17 cellular contexts compared by ENCODE assay signal in the genomic region with DNA sequence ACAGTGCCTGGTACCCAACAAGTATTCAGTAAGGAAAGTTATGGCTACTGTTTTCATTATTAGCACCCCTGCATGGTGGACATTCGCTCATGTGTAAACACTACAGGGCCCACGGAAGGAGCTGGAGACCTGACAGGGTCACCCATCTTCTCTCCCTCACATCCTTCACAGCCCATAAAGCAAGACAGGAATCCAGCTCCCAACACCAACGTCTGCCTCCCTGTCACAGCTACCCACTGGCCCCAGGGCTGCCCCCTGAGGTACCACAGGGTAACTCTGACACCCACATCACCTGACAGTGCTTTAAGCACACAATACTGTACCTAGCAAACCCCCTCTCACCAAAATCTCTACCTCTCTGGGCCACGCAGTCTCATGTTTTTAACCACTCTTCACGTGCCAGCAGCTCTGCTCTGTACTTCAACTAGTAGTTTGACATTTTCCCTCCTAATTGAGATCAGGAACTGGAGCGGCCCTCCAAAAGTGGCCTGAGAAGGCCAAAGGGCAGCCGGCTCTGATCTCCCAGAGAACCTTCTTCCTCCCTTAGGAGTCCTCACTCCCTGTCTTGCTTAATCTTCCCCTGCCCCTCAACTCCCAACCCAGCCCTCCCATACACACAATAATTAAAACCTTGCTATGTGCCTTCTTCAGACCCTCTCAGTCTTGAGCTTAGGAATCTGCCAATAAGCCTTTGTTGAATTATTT.
A peak's percentile ranks its signal among the peaks of the same experiment; 100 is the strongest.
DNase-seq lines count a peak whose midpoint lies in the region; ATAC-seq and TF ChIP-seq lines count a peak whose summit lies in the region.
"Had no signal": no experiment of that assay in that cellular context is flagged by ENCODE, and none has a peak within 500 bp of the region (broad histone marks: within the 10 kb centered on the region; RNA-seq: fewer than 3 reads in every experiment).

No MANE protein-coding gene starts in this region.

- no peak overlapping the region for H3K4me3 ChIP-seq in suprapubic skin
- H3K4me3 ChIP-seq: left lung had no signal

- intact Hi-C loops in cardiac septum (cut with DNase I), result no loop called here
- intact Hi-C loops in Right ventricle myocardium superior (cut with DNase I), result no loop called here
- intact Hi-C loops in activated T-helper 2 cell treated with anti-CD3 and anti-CD28 coated beads, Interferon-gamma antibody, Interleukin-2, Interleukin-4, amounts not matched to agents 10 μg/mL and 5 μg/mL and 100 μg/mL, durations not matched to agents 14 hours and 24 hours and 36 hours (cut with micrococcal nuclease), result no loop called here

- no peak for TF ChIP-seq CTCF in suprapubic skin (IDR thresholded peaks at IDR 0.05)

- WGBS in suprapubic skin, result 86% methylated on average over 7 of the region's 7 CpGs

- no peaks in the 10 kb centered on the region for H3K27me3 ChIP-seq in suprapubic skin
- H3K27me3 ChIP-seq: left lung had no signal

- H3K4me3 Mint-ChIP-seq in activated T-helper 2 cell treated with anti-CD3 and anti-CD28 coated beads, Interferon-gamma antibody, Interleukin-2, Interleukin-4, amounts not matched to agents 10 μg/mL and 5 μg/mL and 100 μg/mL, durations not matched to agents 14 hours and 24 hours and 36 hours (ENCODE audit: low read depth), result no peak overlapping the region
- H3K4me3 Mint-ChIP-seq: nephron had no signal

- TF ChIP-seq EP300 in suprapubic skin (IDR thresholded peaks at IDR 0.05), result no peak

- peaks cover 62% of the 10 kb centered on the region for H3K4me1 Mint-ChIP-seq in activated T-helper 2 cell treated with anti-CD3 and anti-CD28 coated beads, Interferon-gamma antibody, Interleukin-2, Interleukin-4, amounts not matched to agents 10 μg/mL and 5 μg/mL and 100 μg/mL, durations not matched to agents 14 hours and 24 hours and 36 hours (ENCODE audit: low read depth)

- peak; percentile 61 for DNase-seq in cardiac septum (ENCODE audit: low spot score)
- DNase-seq in Right ventricle myocardium superior, result no peak
- DNase-seq in activated T-helper 2 cell treated with anti-CD3 and anti-CD28 coated beads, Interferon-gamma antibody, Interleukin-2, Interleukin-4, amounts not matched to agents 10 μg/mL and 5 μg/mL and 100 μg/mL, durations not matched to agents 14 hours and 24 hours and 36 hours (ENCODE audit: low spot score), result no peak
- DNase-seq in mesenteric fat pad (ENCODE audit: low spot score), result peak; percentile 74
- peak; percentile 47 to 48 for DNase-seq in suprapubic skin (ENCODE audit: low spot score in 2 of 2)
- DNase-seq in NCI-H2171 treated with DMSO at 0.1 percent for 48 hours (lab: John Stamatoyannopoulos, UW), result no peak
- DNase-seq: activated CD4-positive, CD25-positive, alpha-beta regulatory T cell; activated T-cell treated with anti-CD3 and anti-CD28 coated beads, Interleukin-2, amount 50 U/mL, for 1 hour; anterior cingulate cortex; left lung; MM.1S; NCI-H2081 treated with DMSO at 0.1 percent for 48 hours; NCI-H526 treated with DMSO at 0.1 percent for 48 hours; stimulated activated CD4-positive, alpha-beta T cell treated with anti-CD3 and anti-CD28 coated beads, Interleukin-2, amount 100 ng/mL, for 24 hours had no signal

- H3K27ac ChIP-seq in suprapubic skin, result no peak overlapping the region

- ATAC-seq in Right ventricle myocardium superior (ENCODE audit: poor library complexity) (no peak), GM18502 (IDR thresholded peaks at IDR 0.05; ENCODE audit: poor library complexity, unreplicated experiment) (no peak), HG03342 (IDR thresholded peaks at IDR 0.05; ENCODE audit: unreplicated experiment) (no peak)
- ATAC-seq: left lung had no signal

- H3K27me3 Mint-ChIP-seq in activated T-helper 2 cell treated with anti-CD3 and anti-CD28 coated beads, Interferon-gamma antibody, Interleukin-2, Interleukin-4, amounts not matched to agents 10 μg/mL and 5 μg/mL and 100 μg/mL, durations not matched to agents 14 hours and 24 hours and 36 hours (ENCODE audit: low read depth), result no peaks in the 10 kb centered on the region

- H3K36me3 Mint-ChIP-seq in activated T-helper 2 cell treated with anti-CD3 and anti-CD28 coated beads, Interferon-gamma antibody, Interleukin-2, Interleukin-4, amounts not matched to agents 10 μg/mL and 5 μg/mL and 100 μg/mL, durations not matched to agents 14 hours and 24 hours and 36 hours (ENCODE audit: low read depth), result peaks cover 53% of the 10 kb centered on the region

- peaks cover 76% of the 10 kb centered on the region for H3K4me1 ChIP-seq in suprapubic skin

- H3K9me3 Mint-ChIP-seq in activated T-helper 2 cell treated with anti-CD3 and anti-CD28 coated beads, Interferon-gamma antibody, Interleukin-2, Interleukin-4, amounts not matched to agents 10 μg/mL and 5 μg/mL and 100 μg/mL, durations not matched to agents 14 hours and 24 hours and 36 hours, result no peaks in the 10 kb centered on the region
- H3K9me3 Mint-ChIP-seq: nephron had no signal

- H3K27ac Mint-ChIP-seq in activated T-helper 2 cell treated with anti-CD3 and anti-CD28 coated beads, Interferon-gamma antibody, Interleukin-2, Interleukin-4, amounts not matched to agents 10 μg/mL and 5 μg/mL and 100 μg/mL, durations not matched to agents 14 hours and 24 hours and 36 hours, result peak overlapping the region; percentile 53

- no peaks in the 10 kb centered on the region for H3K9me3 ChIP-seq in suprapubic skin
- H3K9me3 ChIP-seq: left lung had no signal

- H3K36me3 ChIP-seq in suprapubic skin, result peaks cover 12% of the 10 kb centered on the region
- H3K36me3 ChIP-seq: left lung had no signal

- no peak for TF ChIP-seq POLR2A in suprapubic skin (IDR thresholded peaks at IDR 0.05)

Comparison
In these comparisons a context has a peak if more than half of its experiments do, and no peak if none do; other contexts are left out.
1. DNase-seq: peak in cardiac septum (single experiment), mesenteric fat pad (single experiment) and suprapubic skin (2 of 2); none in Right ventricle myocardium superior (single experiment), activated T-helper 2 cell treated with anti-CD3 and anti-CD28 coated beads, Interferon-gamma antibody, Interleukin-2, Interleukin-4, amounts not matched to agents 10 μg/mL and 5 μg/mL and 100 μg/mL, durations not matched to agents 14 hours and 24 hours and 36 hours (single experiment) and NCI-H2171 treated with DMSO at 0.1 percent for 48 hours (single experiment).